In the genomic region with DNA sequence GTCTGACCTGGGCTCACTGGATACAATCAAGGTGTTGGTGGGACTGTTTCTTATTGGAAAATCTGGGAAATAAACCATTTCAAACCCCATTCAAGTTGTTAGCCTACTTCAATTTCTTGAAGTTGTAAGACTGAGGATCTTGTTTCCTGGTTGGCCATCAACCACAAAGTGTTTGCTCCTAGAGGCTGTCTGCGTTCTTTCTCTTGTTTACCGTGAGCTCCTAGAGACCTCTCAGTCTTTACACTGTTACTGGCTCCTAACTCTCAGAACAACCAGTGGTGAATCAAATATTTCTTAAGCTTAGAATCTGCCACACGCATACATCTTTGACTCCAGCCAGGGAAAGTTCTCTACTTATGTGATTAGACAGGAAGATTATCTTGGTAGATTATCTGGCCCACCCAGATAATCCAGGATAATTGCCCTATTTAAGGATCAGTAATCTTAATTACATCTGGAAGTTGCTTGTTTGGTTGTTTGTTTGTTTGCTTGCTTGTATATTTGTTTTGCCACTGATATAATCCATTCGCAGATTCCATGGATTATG, we compare ENCODE assay signal across 19 cellular contexts.
DNase-seq lines count a peak whose midpoint lies in the region; ATAC-seq, FAIRE-seq and TF ChIP-seq lines count a peak whose summit lies in the region.
"Had no signal": no experiment of that assay in that cellular context is flagged by ENCODE, and none has a peak within 500 bp of the region (broad histone marks: within the 10 kb centered on the region; RNA-seq: fewer than 3 reads in every experiment).

No MANE protein-coding gene starts in this region.

- DNase-seq in D721Med (ENCODE audit: insufficient read length, low spot score) (no peak), Karpas-422 (no peak), SK-N-DZ (ENCODE audit: low spot score) (peak; percentile 42), retinal pigment epithelial cell (ENCODE audit: low read depth) (peak; percentile 20), HCEC 1CT (no peak), NCI-H510A treated with DMSO at 0.1 percent for 48 hours (lab: John Stamatoyannopoulos, UW) (no peak)
- DNase-seq in stimulated activated CD8-positive, alpha-beta memory T cell treated with anti-CD3 and anti-CD28 coated beads, Interleukin-4, amount 100 ng/mL, for 48 hours = no peak
- DNase-seq: AML-193; Caco-2; CD4-positive, alpha-beta T cell; DMS79 treated with DMSO at 0.1 percent for 48 hours; GF-D8; GM23248; KG1 had no signal

- no peak overlapping the region for H3K4me2 ChIP-seq in Karpas-422 (ENCODE audit: low read depth, low read length, poor library complexity, severe bottlenecking)
- H3K4me2 ChIP-seq: A549 had no signal

- H3K27ac ChIP-seq in Karpas-422 (ENCODE audit: low read length) = no peak overlapping the region
- H3K27ac ChIP-seq: A549, C4-2B, GM23248 had no signal

- no peaks in the 10 kb centered on the region for H3K36me3 ChIP-seq in Karpas-422 (ENCODE audit: insufficient read depth, low read length)

- H3K4me3 ChIP-seq in Karpas-422 (ENCODE audit: low read length) (no peak overlapping the region), retinal pigment epithelial cell (ENCODE audit: low read length) (no peak overlapping the region)
- H3K4me3 ChIP-seq: A549, GM23248 had no signal

- H4K20me1 ChIP-seq in Karpas-422 (ENCODE audit: insufficient read depth, low read depth, low read length) = no peaks in the 10 kb centered on the region

- H3K9me3 ChIP-seq in Karpas-422 (ENCODE audit: low read length) = peaks cover 26% of the 10 kb centered on the region; the same call in 1 of the 2 replicates
- H3K9me3 ChIP-seq: A549, Caco-2 had no signal

- no peaks in the 10 kb centered on the region for H3K79me2 ChIP-seq in Karpas-422 (ENCODE audit: low read length)

- H3K4me1 ChIP-seq in Karpas-422 (ENCODE audit: low read length) = no peaks in the 10 kb centered on the region
- H3K4me1 ChIP-seq: Caco-2 had no signal

- H2AFZ ChIP-seq in Karpas-422 (ENCODE audit: low read length) = 0 out of 2 replicates have a peak overlapping the region, but pooled peaks have one; percentile 36
- H2AFZ ChIP-seq: GM23248 had no signal

- H3K9me2 ChIP-seq in Karpas-422 (replicated peaks; ENCODE audit: insufficient read depth, low read length) = no peaks in the 10 kb centered on the region

- ATAC-seq in esophagus mucosa = no peak
- ATAC-seq: A549 had no signal

- peak; percentile 89 for FAIRE-seq in D721Med (lab: Jason Lieb, UNC)
- FAIRE-seq: A549, GM19239, H54 had no signal

- no peak for TF ChIP-seq CTCF in D721Med (IDR thresholded peaks at IDR 0.05; ENCODE audit: insufficient read depth, missing control alignments)
- TF ChIP-seq CTCF in retinal pigment epithelial cell (conservative IDR thresholded peaks at IDR 0.05; ENCODE audit: low read depth, low read length) = no peak

- no peak overlapping the region for H3K9ac ChIP-seq in Karpas-422 (ENCODE audit: low read length)
- H3K9ac ChIP-seq: GM23248 had no signal

- H3K27me3 ChIP-seq in Karpas-422 (ENCODE audit: low read length) = no peaks in the 10 kb centered on the region

Comparison
In these comparisons a context has a peak if more than half of its experiments do, and no peak if none do; other contexts are left out.
1. DNase-seq: peak in SK-N-DZ (single experiment) and retinal pigment epithelial cell (single experiment); none in D721Med (single experiment), Karpas-422 (single experiment), stimulated activated CD8-positive, alpha-beta memory T cell treated with anti-CD3 and anti-CD28 coated beads, Interleukin-4, amount 100 ng/mL, for 48 hours (single experiment), HCEC 1CT (single experiment) and NCI-H510A treated with DMSO at 0.1 percent for 48 hours (single experiment).